ENCODE assay signal across 12 cellular contexts in the genomic region with DNA sequence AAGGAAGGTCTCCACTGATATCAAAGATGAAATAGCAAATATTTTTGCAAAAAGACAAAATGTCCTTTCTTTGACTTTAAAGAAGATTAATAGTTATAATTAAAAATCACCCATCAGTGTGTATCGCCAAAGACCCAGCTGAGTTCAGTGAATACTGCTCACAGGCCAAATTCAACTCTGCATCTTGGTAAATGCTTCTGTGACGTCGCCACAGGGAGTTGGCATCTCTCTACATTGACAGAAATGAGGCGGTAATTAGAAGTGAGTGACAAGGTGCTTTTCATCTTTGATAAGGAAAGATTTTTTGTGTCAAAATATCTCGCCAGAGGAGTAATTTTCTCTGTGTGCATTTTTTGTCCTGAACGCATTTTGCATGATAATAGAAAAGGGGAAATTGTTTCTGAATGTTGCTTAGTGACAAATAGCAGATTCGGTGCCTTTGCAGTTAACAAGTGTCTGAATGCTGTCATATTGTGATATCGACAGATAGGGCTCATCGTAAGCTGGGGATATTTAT.
DNase-seq lines count a peak whose midpoint lies in the region; ATAC-seq lines count a peak whose summit lies in the region.
"Had no signal": no experiment of that assay in that cellular context is flagged by ENCODE, and none has a peak within 500 bp of the region (broad histone marks: within the 10 kb centered on the region; RNA-seq: fewer than 3 reads in every experiment).

No MANE protein-coding gene starts in this region.

- intact Hi-C loops in left cardiac atrium (cut with DNase I), result no loop called here

- no peak for ATAC-seq in left cardiac atrium
- ATAC-seq: GM12878 had no signal

- peak in 2 of 3 experiments; percentile 36 to 82 for DNase-seq in NCI-H1417 (lab: John Stamatoyannopoulos, UW)
- no peak for DNase-seq in NCI-H1417 treated with DMSO at 0.1 percent for 48 hours (lab: John Stamatoyannopoulos, UW)
- peak; percentile 3 for DNase-seq in NCI-H146 treated with DMSO at 0.1 percent for 48 hours (lab: John Stamatoyannopoulos, UW; ENCODE audit: unreplicated experiment)
- DNase-seq in NCI-H748 treated with DMSO at 0.1 percent for 48 hours (lab: John Stamatoyannopoulos, UW), result peak; percentile 42
- DNase-seq in left cardiac atrium, result no peak
- no peak for DNase-seq in anterior cingulate cortex (lab: John Stamatoyannopoulos, UW)
- no peak for DNase-seq in activated CD8-positive, alpha-beta memory T cell treated with anti-CD3 and anti-CD28 coated beads, Interleukin-2, amount 50 U/mL, for 4 hours
- DNase-seq: C1 segment of cervical spinal cord; CD4-positive, alpha-beta T cell; DMS79; GM23248 had no signal

Comparison
In these comparisons a context has a peak if more than half of its experiments do, and no peak if none do; other contexts are left out.
1. DNase-seq: peak in NCI-H1417 (2 of 3), NCI-H146 treated with DMSO at 0.1 percent for 48 hours (single experiment) and NCI-H748 treated with DMSO at 0.1 percent for 48 hours (single experiment); none in NCI-H1417 treated with DMSO at 0.1 percent for 48 hours (single experiment), left cardiac atrium (single experiment), anterior cingulate cortex (0 of 58) and activated CD8-positive, alpha-beta memory T cell treated with anti-CD3 and anti-CD28 coated beads, Interleukin-2, amount 50 U/mL, for 4 hours (single experiment).